ENCODE assay signal across 19 cellular contexts in the genomic region with DNA sequence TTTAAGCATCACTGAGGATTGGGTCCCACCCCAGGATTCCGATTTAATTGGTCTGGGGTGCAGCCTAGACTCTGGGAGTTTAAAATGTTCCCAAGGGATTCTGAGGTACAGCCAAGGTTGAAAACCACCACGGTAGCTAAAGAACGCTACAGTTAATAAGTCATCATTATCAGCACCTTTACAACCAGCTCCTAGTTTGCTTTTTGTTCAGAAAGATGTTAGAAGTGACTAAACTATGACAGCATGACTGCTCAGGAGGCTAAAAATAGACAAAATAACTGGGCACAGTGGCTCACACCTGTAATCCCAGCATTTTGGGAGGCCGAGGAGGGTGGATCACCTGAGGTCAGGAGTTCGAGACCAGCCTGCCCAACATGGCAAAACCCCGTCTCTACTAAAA.
"Had no signal": no experiment of that assay in that cellular context is flagged by ENCODE, and none has a peak within 500 bp of the region (broad histone marks: within the 10 kb centered on the region; RNA-seq: fewer than 3 reads in every experiment).

No MANE protein-coding gene starts in this region.

- H3K27ac ChIP-seq: dorsolateral prefrontal cortex, skin epidermis had no signal

- H3K4me1 Mint-ChIP-seq: immature natural killer cell had no signal

- H3K36me3 ChIP-seq: esophagus muscularis mucosa, gastroesophageal sphincter had no signal

- DNase-seq: cortex of kidney; dorsolateral prefrontal cortex; effector CD8-positive, alpha-beta T cell; glutamatergic neuron; immature natural killer cell; kidney; left colon; left ventricle myocardium superior; naive thymus-derived CD4-positive, alpha-beta T cell; nephron progenitor cell; stimulated activated CD4-positive, alpha-beta T cell treated with anti-CD3 and anti-CD28 coated beads, Interleukin-2, amount 100 ng/mL, for 48 hours; stimulated activated naive CD4-positive, alpha-beta T cell treated with Interleukin-2 at 50 U/mL for 16 hours had no signal

- H3K27me3 Mint-ChIP-seq: type B pancreatic cell had no signal

- H3K36me3 Mint-ChIP-seq: type B pancreatic cell had no signal

- H3K4me3 Mint-ChIP-seq: immature natural killer cell; naive thymus-derived CD4-positive, alpha-beta T cell; nephron progenitor cell; type B pancreatic cell had no signal

- H3K27me3 ChIP-seq: dorsolateral prefrontal cortex, esophagus muscularis mucosa, gastroesophageal sphincter had no signal

- H3K27ac Mint-ChIP-seq: immature natural killer cell; naive thymus-derived CD4-positive, alpha-beta T cell; type B pancreatic cell had no signal

- H3K9me3 ChIP-seq: esophagus muscularis mucosa, gastroesophageal sphincter had no signal

- H3K4me3 ChIP-seq: dorsolateral prefrontal cortex, esophagus muscularis mucosa, gastroesophageal sphincter, lung, skin epidermis had no signal

- FAIRE-seq: kidney, urothelium cell line had no signal

- ATAC-seq: gastroesophageal sphincter; left colon; left ventricle myocardium superior; naive thymus-derived CD4-positive, alpha-beta T cell; sciatic nerve had no signal
